ENCODE assay signal across 17 cellular contexts in genomic region chr9:81628897-81629296, GRCh38.
DNase-seq lines count a peak whose midpoint lies in the region; ATAC-seq, FAIRE-seq and TF ChIP-seq lines count a peak whose summit lies in the region.
"Had no signal": no experiment of that assay in that cellular context is flagged by ENCODE, and none has a peak within 500 bp of the region (broad histone marks: within the 10 kb centered on the region; RNA-seq: fewer than 3 reads in every experiment).

No MANE protein-coding gene starts in this region.

- no peak overlapping the region for H3K4me3 ChIP-seq in CD8-positive, alpha-beta T cell (ENCODE audit: low read depth, low read length)
- H3K4me3 ChIP-seq in lower lobe of right lung = no peak overlapping the region
- H3K4me3 ChIP-seq: Peyer's patch had no signal

- H3K27ac Mint-ChIP-seq in HFFc6 (peak overlapping the region; percentile 55), glutamatergic neuron (ENCODE audit: unreplicated experiment) (peak overlapping the region; percentile 42), progenitor cell of endocrine pancreas (peak overlapping the region; percentile 73)
- no peak overlapping the region for H3K27ac Mint-ChIP-seq in CD8-positive, alpha-beta T cell
- H3K27ac Mint-ChIP-seq: B cell; CD4-positive, alpha-beta memory T cell had no signal

- H3K9me3 ChIP-seq in CD8-positive, alpha-beta T cell (ENCODE audit: low read length) = no peaks in the 10 kb centered on the region
- H3K9me3 ChIP-seq in lower lobe of right lung = no peaks in the 10 kb centered on the region
- H3K9me3 ChIP-seq: Peyer's patch had no signal

- no peaks in the 10 kb centered on the region for H3K27me3 ChIP-seq in CD8-positive, alpha-beta T cell (ENCODE audit: insufficient read depth, low read length)
- H3K27me3 ChIP-seq in lower lobe of right lung (ENCODE audit: low read depth) = no peaks in the 10 kb centered on the region
- H3K27me3 ChIP-seq: Peyer's patch had no signal

- H3K36me3 ChIP-seq in CD8-positive, alpha-beta T cell (ENCODE audit: insufficient read depth, low read length) = no peaks in the 10 kb centered on the region
- peaks cover 16% of the 10 kb centered on the region for H3K36me3 ChIP-seq in lower lobe of right lung
- H3K36me3 ChIP-seq: Peyer's patch had no signal

- FAIRE-seq in RCC 7860 (lab: Jason Lieb, UNC) = peak; percentile 4
- FAIRE-seq: G401.6 had no signal

- intact Hi-C loops in CD8-positive, alpha-beta T cell (cut with DNase I, micrococcal nuclease) = no loop called here
- intact Hi-C loops in lower lobe of right lung (cut with DNase I) = no loop called here

- H3K36me3 Mint-ChIP-seq in HFFc6 (ENCODE audit: low read depth) (peaks cover 4% of the 10 kb centered on the region), glutamatergic neuron (ENCODE audit: unreplicated experiment) (peaks cover 4% of the 10 kb centered on the region), progenitor cell of endocrine pancreas (ENCODE audit: insufficient read depth) (peaks cover 16% of the 10 kb centered on the region)
- no peaks in the 10 kb centered on the region for H3K36me3 Mint-ChIP-seq in CD8-positive, alpha-beta T cell
- H3K36me3 Mint-ChIP-seq: CD4-positive, alpha-beta memory T cell had no signal

- CTCF ChIA-PET in CD8-positive, alpha-beta T cell (lab: Charles Lee) = no interaction called here

- no peak overlapping the region for H3K4me3 Mint-ChIP-seq in HFFc6
- no peak overlapping the region for H3K4me3 Mint-ChIP-seq in glutamatergic neuron (ENCODE audit: unreplicated experiment)
- H3K4me3 Mint-ChIP-seq in progenitor cell of endocrine pancreas (ENCODE audit: low read depth) = no peak overlapping the region
- no peak overlapping the region for H3K4me3 Mint-ChIP-seq in CD8-positive, alpha-beta T cell
- H3K4me3 Mint-ChIP-seq: B cell; CD4-positive, alpha-beta memory T cell had no signal

- ATAC-seq in CD8-positive, alpha-beta T cell = no peak
- no peak for ATAC-seq in lower lobe of right lung

- H3K4me1 Mint-ChIP-seq in HFFc6 (ENCODE audit: low read depth) (peaks cover 73% of the 10 kb centered on the region), glutamatergic neuron (ENCODE audit: low read depth, unreplicated experiment) (peaks cover 58% of the 10 kb centered on the region), progenitor cell of endocrine pancreas (ENCODE audit: low read depth) (peaks cover 28% of the 10 kb centered on the region)
- H3K4me1 Mint-ChIP-seq in CD8-positive, alpha-beta T cell (ENCODE audit: low read depth) = no peaks in the 10 kb centered on the region
- H3K4me1 Mint-ChIP-seq: CD4-positive, alpha-beta memory T cell had no signal

- TF ChIP-seq CTCF in HFFc6 (IDR thresholded peaks at IDR 0.05) (no peak), glutamatergic neuron (IDR thresholded peaks at IDR 0.05; ENCODE audit: partially characterized antibody, unreplicated experiment) (no peak), progenitor cell of endocrine pancreas (IDR thresholded peaks at IDR 0.05; ENCODE audit: unreplicated experiment) (no peak), lower lobe of right lung (IDR thresholded peaks at IDR 0.05) (no peak)
- TF ChIP-seq CTCF in CD8-positive, alpha-beta T cell (IDR thresholded peaks at IDR 0.05) = no peak

- H3K27me3 Mint-ChIP-seq in HFFc6 (ENCODE audit: insufficient read depth) (no peaks in the 10 kb centered on the region; the same call in 1 of the 2 replicates), glutamatergic neuron (ENCODE audit: unreplicated experiment) (peaks cover 11% of the 10 kb centered on the region), progenitor cell of endocrine pancreas (no peaks in the 10 kb centered on the region)
- H3K27me3 Mint-ChIP-seq in CD8-positive, alpha-beta T cell (ENCODE audit: low read depth) = no peaks in the 10 kb centered on the region
- H3K27me3 Mint-ChIP-seq: B cell; CD4-positive, alpha-beta memory T cell had no signal

- H3K9me3 Mint-ChIP-seq in HFFc6 (no peaks in the 10 kb centered on the region), glutamatergic neuron (ENCODE audit: unreplicated experiment) (peaks cover 13% of the 10 kb centered on the region), progenitor cell of endocrine pancreas (ENCODE audit: low read depth) (no peaks in the 10 kb centered on the region)
- H3K9me3 Mint-ChIP-seq in CD8-positive, alpha-beta T cell = no peaks in the 10 kb centered on the region

- DNase-seq in HFFc6 = peak; percentile 18
- DNase-seq in RCC 7860 (ENCODE audit: low spot score) = peak; percentile 55
- no peak for DNase-seq in glutamatergic neuron
- no peak for DNase-seq in progenitor cell of endocrine pancreas (ENCODE audit: low spot score, unreplicated experiment)
- DNase-seq in CD8-positive, alpha-beta T cell = no peak
- DNase-seq in lower lobe of right lung = no peak
- DNase-seq in CD1c-positive myeloid dendritic cell (ENCODE audit: extremely low spot score) = no peak
- DNase-seq: CD4-positive, alpha-beta memory T cell; DMS79 treated with DMSO at 0.1 percent for 48 hours; KBM-7; NCI-H146; NCI-H2081 treated with DMSO at 0.1 percent for 48 hours; NCI-H510A treated with DMSO at 0.1 percent for 48 hours; Peyer's patch; SHP77 had no signal

- H3K4me1 ChIP-seq in CD8-positive, alpha-beta T cell (ENCODE audit: insufficient read depth, low read length) = no peaks in the 10 kb centered on the region
- no peaks in the 10 kb centered on the region for H3K4me1 ChIP-seq in lower lobe of right lung
- H3K4me1 ChIP-seq: Peyer's patch had no signal

- POLR2A ChIA-PET in CD8-positive, alpha-beta T cell (lab: Charles Lee) = no interaction called here

- H3K27ac ChIP-seq in CD8-positive, alpha-beta T cell (ENCODE audit: low read depth, low read length) = no peak overlapping the region
- H3K27ac ChIP-seq in lower lobe of right lung = no peak overlapping the region
- H3K27ac ChIP-seq: Peyer's patch had no signal

Comparison
In these comparisons a context has a peak if more than half of its experiments do, and no peak if none do; other contexts are left out.
1. DNase-seq: peak in HFFc6 (single experiment) and RCC 7860 (single experiment); none in glutamatergic neuron (single experiment), progenitor cell of endocrine pancreas (single experiment), CD8-positive, alpha-beta T cell (0 of 7), lower lobe of right lung (single experiment) and CD1c-positive myeloid dendritic cell (single experiment).